ENCODE assay signal across 29 cellular contexts in genomic region chr22:43633631-43634030, GRCh38.
"Had no signal": no experiment of that assay in that cellular context is flagged by ENCODE, and none has a peak within 500 bp of the region (broad histone marks: within the 10 kb centered on the region; RNA-seq: fewer than 3 reads in every experiment).

No MANE protein-coding gene starts in this region.

- H3K36me3 ChIP-seq: neural progenitor cell, neutrophil, ovary, right lobe of liver, sigmoid colon, stomach, thoracic aorta, thyroid gland, upper lobe of left lung, vagina had no signal

- H3K4me3 Mint-ChIP-seq: naive thymus-derived CD4-positive, alpha-beta T cell; natural killer cell; nephron; neural progenitor cell; stimulated activated effector memory CD8-positive, alpha-beta T cell treated with anti-CD3 and anti-CD28 coated beads, Interleukin-12 subunit alpha, Interleukin-12 subunit beta, amount 100 ng/mL, for 72 hours; stimulated activated naive B cell treated with anti-CD40 and anti-IgM and Interleukin-4, amounts not matched to agents 10 μg/mL and 1 μg/mL and 100 μg/mL, for 72 hours; stimulated activated naive CD8-positive, alpha-beta T cell treated with anti-CD3 and anti-CD28 coated beads, Interleukin-15, Interleukin-2, amounts not matched to agents 100 ng/mL and 50 ng/mL, for 24 hours had no signal

- H3K4me3 ChIP-seq: neural progenitor cell, ovary, psoas muscle, right lobe of liver, sigmoid colon, stomach, thoracic aorta, thyroid gland, tibial nerve, upper lobe of left lung, vagina had no signal

- H3K9me3 Mint-ChIP-seq: natural killer cell; stimulated activated effector memory CD8-positive, alpha-beta T cell treated with anti-CD3 and anti-CD28 coated beads, Interleukin-12 subunit alpha, Interleukin-12 subunit beta, amount 100 ng/mL, for 72 hours; stimulated activated naive CD8-positive, alpha-beta T cell treated with anti-CD3 and anti-CD28 coated beads, Interleukin-15, Interleukin-2, amounts not matched to agents 100 ng/mL and 50 ng/mL, for 24 hours had no signal

- H3K27me3 ChIP-seq: neural progenitor cell, neutrophil, ovary, right lobe of liver, sigmoid colon, stomach, thyroid gland, tibial nerve, upper lobe of left lung, vagina had no signal

- H3K27ac Mint-ChIP-seq: naive thymus-derived CD4-positive, alpha-beta T cell; natural killer cell; nephron; progenitor cell of endocrine pancreas; stimulated activated effector memory CD8-positive, alpha-beta T cell treated with anti-CD3 and anti-CD28 coated beads, Interleukin-12 subunit alpha, Interleukin-12 subunit beta, amount 100 ng/mL, for 72 hours; stimulated activated naive B cell treated with anti-CD40 and anti-IgM and Interleukin-4, amounts not matched to agents 10 μg/mL and 1 μg/mL and 100 μg/mL, for 72 hours; stimulated activated naive CD8-positive, alpha-beta T cell treated with anti-CD3 and anti-CD28 coated beads, Interleukin-15, Interleukin-2, amounts not matched to agents 100 ng/mL and 50 ng/mL, for 24 hours had no signal

- DNase-seq: naive thymus-derived CD4-positive, alpha-beta T cell; natural killer cell; nucleus accumbens; ovary; posterior cingulate gyrus; psoas muscle; right cardiac atrium; right lobe of liver; sigmoid colon; stimulated activated CD4-positive, alpha-beta T cell treated with anti-CD3 and anti-CD28 coated beads, Interleukin-15, amount 100 ng/mL, for 24 hours; stimulated activated CD4-positive, alpha-beta T cell treated with anti-CD3 and anti-CD28 coated beads, Interleukin-2, amount 100 ng/mL, for 24 hours; stimulated activated CD4-positive, alpha-beta T cell treated with anti-CD3 and anti-CD28 coated beads, Interleukin-2, amount 100 ng/mL, for 48 hours; stimulated activated CD4-positive, alpha-beta T cell treated with anti-CD3 and anti-CD28 coated beads, Interleukin-4, amount 100 ng/mL, for 24 hours; stimulated activated naive B cell treated with anti-CD40 and anti-IgM and Interleukin-4, amounts not matched to agents 10 μg/mL and 1 μg/mL and 100 μg/mL, for 72 hours; stimulated activated naive CD4-positive, alpha-beta T cell treated with Interleukin-2 at 50 U/mL for 16 hours; stomach; thyroid gland; trophoblast cell; upper lobe of left lung had no signal

- H3K4me1 ChIP-seq: neural progenitor cell, parathyroid adenoma, psoas muscle, right lobe of liver, sigmoid colon, stomach, thyroid gland, tibial nerve, upper lobe of left lung, vagina had no signal

- ATAC-seq: naive thymus-derived CD4-positive, alpha-beta T cell; natural killer cell; psoas muscle; right cardiac atrium; right lobe of liver; stimulated activated effector memory CD8-positive, alpha-beta T cell treated with anti-CD3 and anti-CD28 coated beads, Interleukin-12 subunit alpha, Interleukin-12 subunit beta, amount 100 ng/mL, for 72 hours; stimulated activated naive B cell treated with anti-CD40 and anti-IgM and Interleukin-4, amounts not matched to agents 10 μg/mL and 1 μg/mL and 100 μg/mL, for 72 hours had no signal

- H3K4me1 Mint-ChIP-seq: naive thymus-derived CD4-positive, alpha-beta T cell; natural killer cell; nephron; stimulated activated effector memory CD8-positive, alpha-beta T cell treated with anti-CD3 and anti-CD28 coated beads, Interleukin-12 subunit alpha, Interleukin-12 subunit beta, amount 100 ng/mL, for 72 hours; stimulated activated naive B cell treated with anti-CD40 and anti-IgM and Interleukin-4, amounts not matched to agents 10 μg/mL and 1 μg/mL and 100 μg/mL, for 72 hours had no signal

- H3K27ac ChIP-seq: neural progenitor cell, neutrophil, ovary, parathyroid adenoma, psoas muscle, right lobe of liver, sigmoid colon, stomach, thoracic aorta, thyroid gland, tibial nerve, upper lobe of left lung, vagina had no signal

- H3K27me3 Mint-ChIP-seq: progenitor cell of endocrine pancreas; stimulated activated naive CD8-positive, alpha-beta T cell treated with anti-CD3 and anti-CD28 coated beads, Interleukin-15, Interleukin-2, amounts not matched to agents 100 ng/mL and 50 ng/mL, for 24 hours had no signal

- H3K9me3 ChIP-seq: neutrophil, ovary, psoas muscle, right lobe of liver, sigmoid colon, thoracic aorta, thyroid gland, tibial nerve, vagina had no signal

- H3K36me3 Mint-ChIP-seq: naive thymus-derived CD4-positive, alpha-beta T cell; natural killer cell; stimulated activated effector memory CD8-positive, alpha-beta T cell treated with anti-CD3 and anti-CD28 coated beads, Interleukin-12 subunit alpha, Interleukin-12 subunit beta, amount 100 ng/mL, for 72 hours; stimulated activated naive B cell treated with anti-CD40 and anti-IgM and Interleukin-4, amounts not matched to agents 10 μg/mL and 1 μg/mL and 100 μg/mL, for 72 hours had no signal
